In genomic region chr1:245283001-245283400, GRCh38 we compare ENCODE assay signal across 37 cellular contexts.
"Had no signal": no experiment of that assay in that cellular context is flagged by ENCODE, and none has a peak within 500 bp of the region (broad histone marks: within the 10 kb centered on the region; RNA-seq: fewer than 3 reads in every experiment).

No MANE protein-coding gene starts in this region.

- H3K4me1 ChIP-seq: adrenal gland, body of pancreas, breast epithelium had no signal

- H3K27ac ChIP-seq: adrenal gland, body of pancreas, brain microvascular endothelial cell, breast epithelium, VCaP had no signal

- H3K4me1 Mint-ChIP-seq: activated B cell treated with CpG ODN at 0.5 μM for 24 hours; activated CD4-positive, alpha-beta T cell treated with anti-CD3 and anti-CD28 coated beads, Interleukin-2, amount 10 ng/mL, durations not matched to agents 24 days and 14 days; activated naive CD8-positive, alpha-beta T cell treated with anti-CD3 and anti-CD28 coated beads for 36 hours; activated T-helper 17 cell treated with anti-CD3 and anti-CD28 coated beads, Interleukin-2, amount 50 U/mL, for 72 hours had no signal

- H3K4me3 Mint-ChIP-seq: activated B cell treated with CpG ODN at 0.5 μM for 24 hours; activated CD4-positive, alpha-beta memory T cell treated with anti-CD3 and anti-CD28 coated beads for 36 hours; activated CD4-positive, alpha-beta T cell treated with anti-CD3 and anti-CD28 coated beads, Interleukin-2, amount 10 ng/mL, durations not matched to agents 24 days and 14 days; activated CD8-positive, alpha-beta T cell treated with anti-CD3 and anti-CD28 coated beads for 36 hours; activated naive CD4-positive, alpha-beta T cell treated with anti-CD3 and anti-CD28 coated beads for 36 hours; activated naive CD8-positive, alpha-beta T cell treated with anti-CD3 and anti-CD28 coated beads for 36 hours; activated T-cell treated with anti-CD3 and anti-CD28 coated beads, Interleukin-2, amount 50 U/mL, for 4 hours; activated T-cell treated with anti-CD3 and anti-CD28 coated beads, Interleukin-2, amount 50 U/mL, for 72 hours; activated T-helper 1 cell treated with anti-CD3 and anti-CD28 coated beads, Interleukin-12 subunit alpha, Interleukin-12 subunit beta, Interleukin-2, Interleukin-4 antibody, amounts not matched to agents 30 ng/mL and 10 ng/mL and 1 ng/mL, durations not matched to agents 14 hours and 24 hours and 36 hours; activated T-helper 17 cell treated with anti-CD3 and anti-CD28 coated beads, Interleukin-2, amount 50 U/mL, for 72 hours; T-helper 1 cell treated with Interleukin-12 subunit alpha and Interleukin-12 subunit beta and Interleukin-4 antibody, amounts not matched to agents 30 μg/mL and 1 μg/mL, for 36 hours; T-helper 2 cell treated with Interferon-gamma antibody and Interleukin-4, amounts not matched to agents 5 μg/mL and 100 μg/mL, for 36 hours had no signal

- H3K27me3 Mint-ChIP-seq: activated CD4-positive, alpha-beta T cell treated with anti-CD3 and anti-CD28 coated beads, Interleukin-2, amount 10 ng/mL, durations not matched to agents 24 days and 14 days had no signal

- H3K36me3 Mint-ChIP-seq: activated CD4-positive, alpha-beta memory T cell treated with anti-CD3 and anti-CD28 coated beads for 36 hours; activated naive CD4-positive, alpha-beta T cell treated with anti-CD3 and anti-CD28 coated beads, Interleukin-2, amount 50 U/mL, for 72 hours; activated naive CD8-positive, alpha-beta T cell treated with anti-CD3 and anti-CD28 coated beads for 36 hours had no signal

- H3K27ac Mint-ChIP-seq: activated B cell treated with CpG ODN at 0.5 μM for 24 hours; activated CD4-positive, alpha-beta memory T cell treated with anti-CD3 and anti-CD28 coated beads for 36 hours; activated CD4-positive, alpha-beta T cell treated with anti-CD3 and anti-CD28 coated beads, Interleukin-2, amount 10 ng/mL, durations not matched to agents 24 days and 14 days; activated CD8-positive, alpha-beta T cell treated with anti-CD3 and anti-CD28 coated beads for 36 hours; activated naive CD4-positive, alpha-beta T cell treated with anti-CD3 and anti-CD28 coated beads for 36 hours; activated naive CD4-positive, alpha-beta T cell treated with anti-CD3 and anti-CD28 coated beads, Interleukin-2, amount 50 U/mL, for 72 hours; activated naive CD8-positive, alpha-beta T cell treated with anti-CD3 and anti-CD28 coated beads for 36 hours; activated T-cell treated with anti-CD3 and anti-CD28 coated beads, Interleukin-2, amount 50 U/mL, for 72 hours; activated T-helper 1 cell treated with anti-CD3 and anti-CD28 coated beads, Interleukin-12 subunit alpha, Interleukin-12 subunit beta, Interleukin-2, Interleukin-4 antibody, amounts not matched to agents 30 ng/mL and 10 ng/mL and 1 ng/mL, durations not matched to agents 14 hours and 24 hours and 36 hours; activated T-helper 17 cell treated with anti-CD3 and anti-CD28 coated beads, Interleukin-2, amount 50 U/mL, for 72 hours; T-helper 1 cell treated with Interleukin-12 subunit alpha and Interleukin-12 subunit beta and Interleukin-4 antibody, amounts not matched to agents 30 μg/mL and 1 μg/mL, for 36 hours; T-helper 2 cell treated with Interferon-gamma antibody and Interleukin-4, amounts not matched to agents 5 μg/mL and 100 μg/mL, for 36 hours had no signal

- H3K9me3 ChIP-seq: adrenal gland, body of pancreas had no signal

- H3K27me3 ChIP-seq: adrenal gland, body of pancreas, brain microvascular endothelial cell, breast epithelium had no signal

- DNase-seq: activated B cell treated with CpG ODN at 0.5 μM for 24 hours; activated CD4-positive, alpha-beta memory T cell treated with anti-CD3 and anti-CD28 coated beads for 36 hours; activated CD4-positive, alpha-beta T cell treated with anti-CD3 and anti-CD28 coated beads for 4 hours; activated CD4-positive, alpha-beta T cell treated with anti-CD3 and anti-CD28 coated beads, Interleukin-2, amount 10 ng/mL, durations not matched to agents 24 days and 14 days; activated CD4-positive, alpha-beta T cell treated with anti-CD3 and anti-CD28 coated beads, Interleukin-2, amount 50 U/mL, for 1 hour; activated CD4-positive, alpha-beta T cell treated with anti-CD3 and anti-CD28 coated beads, Interleukin-2, amount 50 U/mL, for 4 hours; activated CD4-positive, CD25-positive, alpha-beta regulatory T cell treated with anti-CD3 and anti-CD28 coated beads, Interleukin-2, amount 50 U/mL, for 72 hours; activated CD8-positive, alpha-beta memory T cell treated with anti-CD3 and anti-CD28 coated beads, Interleukin-2, amount 50 U/mL, for 4 hours; activated CD8-positive, alpha-beta T cell treated with anti-CD3 and anti-CD28 coated beads for 36 hours; activated effector memory CD4-positive, alpha-beta T cell treated with anti-CD3 and anti-CD28 coated beads, Interleukin-2, amount 50 U/mL, for 16 hours; activated gamma-delta T cell treated with Interleukin-2 at 50 U/mL for 16 hours; activated naive CD4-positive, alpha-beta T cell; activated naive CD4-positive, alpha-beta T cell treated with anti-CD3 and anti-CD28 coated beads for 36 hours; activated naive CD4-positive, alpha-beta T cell treated with anti-CD3 and anti-CD28 coated beads, Interleukin-2, amount 50 U/mL, for 16 hours; activated naive CD8-positive, alpha-beta T cell treated with anti-CD3 and anti-CD28 coated beads for 36 hours; activated T-cell treated with anti-CD3 and anti-CD28 coated beads for 4 hours; activated T-cell treated with anti-CD3 and anti-CD28 coated beads, Interleukin-2, amount 50 U/mL, for 1 hour; activated T-cell treated with anti-CD3 and anti-CD28 coated beads, Interleukin-2, amount 50 U/mL, for 4 hours; activated T-cell treated with anti-CD3 and anti-CD28 coated beads, Interleukin-2, amount 50 U/mL, for 72 hours; adrenal gland; amniotic stem cell; aorta; body of pancreas; brain microvascular endothelial cell; central memory CD4-positive, alpha-beta T cell; T-helper 1 cell; T-helper 2 cell; T-helper 9 cell had no signal

- H3K4me3 ChIP-seq: adrenal gland, body of pancreas, breast epithelium had no signal

- FAIRE-seq: astrocyte, TTC549 had no signal

- H3K36me3 ChIP-seq: adrenal gland, brain microvascular endothelial cell, breast epithelium had no signal

- H3K9me3 Mint-ChIP-seq: activated CD4-positive, alpha-beta memory T cell treated with anti-CD3 and anti-CD28 coated beads for 36 hours; activated T-cell treated with anti-CD3 and anti-CD28 coated beads, Interleukin-2, amount 50 U/mL, for 4 hours; activated T-helper 1 cell treated with anti-CD3 and anti-CD28 coated beads, Interleukin-12 subunit alpha, Interleukin-12 subunit beta, Interleukin-2, Interleukin-4 antibody, amounts not matched to agents 30 ng/mL and 10 ng/mL and 1 ng/mL, durations not matched to agents 14 hours and 24 hours and 36 hours; activated T-helper 17 cell treated with anti-CD3 and anti-CD28 coated beads, Interleukin-2, amount 50 U/mL, for 72 hours; T-helper 2 cell treated with Interferon-gamma antibody and Interleukin-4, amounts not matched to agents 5 μg/mL and 100 μg/mL, for 36 hours had no signal

- ATAC-seq: activated CD8-positive, alpha-beta T cell treated with anti-CD3 and anti-CD28 coated beads for 36 hours; activated naive CD4-positive, alpha-beta T cell treated with anti-CD3 and anti-CD28 coated beads, Interleukin-2, amount 50 U/mL, for 72 hours; activated T-cell treated with anti-CD3 and anti-CD28 coated beads, Interleukin-2, amount 50 U/mL, for 4 hours; activated T-cell treated with anti-CD3 and anti-CD28 coated beads, Interleukin-2, amount 50 U/mL, for 72 hours; activated T-helper 17 cell treated with anti-CD3 and anti-CD28 coated beads, Interleukin-2, amount 50 U/mL, for 72 hours; body of pancreas had no signal
